21 cellular contexts compared by ENCODE assay signal in genomic region chr11:16030664-16031063, GRCh38.
"Had no signal": no experiment of that assay in that cellular context is flagged by ENCODE, and none has a peak within 500 bp of the region (broad histone marks: within the 10 kb centered on the region; RNA-seq: fewer than 3 reads in every experiment).

No MANE protein-coding gene starts in this region.

- DNase-seq: activated B cell treated with CpG ODN at 0.5 μM for 24 hours; activated CD4-positive, alpha-beta T cell treated with anti-CD3 and anti-CD28 coated beads for 1 hour; activated CD4-positive, alpha-beta T cell treated with anti-CD3 and anti-CD28 coated beads, Interleukin-2, amount 10 ng/mL, durations not matched to agents 24 days and 14 days; activated CD4-positive, alpha-beta T cell treated with anti-CD3 and anti-CD28 coated beads, Interleukin-2, amount 50 U/mL, for 48 hours; activated CD8-positive, alpha-beta memory T cell treated with anti-CD3 and anti-CD28 coated beads for 24 hours; activated gamma-delta T cell; activated naive CD4-positive, alpha-beta T cell treated with anti-CD3 and anti-CD28 coated beads for 36 hours; activated T-cell treated with anti-CD3 and anti-CD28 coated beads, Interleukin-2, amount 50 U/mL, for 4 hours; amygdala; Karpas-422; NCI-H1092; NCI-H1417; NCI-H1930; NCI-H2171; NCI-H345; NCI-H510A; NCI-H526 treated with DMSO at 0.1 percent for 48 hours; PC-9; SIG-M5 had no signal

- H3K4me3 ChIP-seq: PC-9 had no signal

- H3K4me2 ChIP-seq: PC-9 had no signal

- H2AFZ ChIP-seq: PC-9 had no signal

- H3K27ac ChIP-seq: PC-9 had no signal

- ATAC-seq: activated T-cell treated with anti-CD3 and anti-CD28 coated beads, Interleukin-2, amount 50 U/mL, for 4 hours; activated T-helper 17 cell treated with anti-CD3 and anti-CD28 coated beads, Interleukin-2, amount 50 U/mL, for 72 hours; SK-N-SH treated with all-trans-retinoic acid at 6 μM for 48 hours had no signal
